Comparison of ENCODE assay signal across 8 cellular contexts in the genomic region with DNA sequence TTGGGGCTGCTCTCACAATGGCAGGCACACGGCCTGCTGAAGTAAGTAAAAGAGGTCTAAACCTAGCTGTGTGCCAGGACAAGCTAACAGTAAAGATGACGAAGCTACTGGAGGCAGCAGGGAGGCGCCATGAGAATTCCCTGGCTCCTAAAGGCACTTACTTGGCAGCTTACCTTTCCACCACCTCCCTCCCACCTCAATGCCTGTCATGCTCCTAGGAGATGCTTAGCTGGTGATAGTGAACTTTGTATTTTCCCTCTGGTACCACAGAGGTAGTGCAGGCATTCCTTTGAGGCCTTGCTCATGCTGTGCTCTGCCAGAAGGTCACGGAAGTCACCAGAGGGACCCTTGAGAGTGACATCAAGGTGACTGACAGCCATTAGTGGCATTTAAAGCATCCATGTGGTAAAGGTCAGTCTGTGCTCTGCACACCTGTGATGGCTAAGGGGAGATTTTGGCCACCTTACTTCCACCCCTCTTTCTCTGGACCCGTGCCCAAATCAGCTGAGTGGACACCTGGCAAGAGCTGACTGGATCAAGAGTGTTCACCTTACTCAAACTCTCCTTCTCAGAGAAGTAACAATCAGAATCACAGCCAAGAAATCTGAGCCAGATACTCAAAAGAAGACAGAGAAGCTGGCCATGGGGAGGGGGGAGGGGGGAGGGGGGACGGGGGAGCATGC. TPM values are rescaled to one million over a fixed set of nuclear protein-coding genes. Genes with fewer than 3 reads are reported as not detected.
DNase-seq lines count a peak whose midpoint lies in the region; ATAC-seq and TF ChIP-seq lines count a peak whose summit lies in the region.

No MANE protein-coding gene starts in this region.

- TF ChIP-seq EP300 in stomach (IDR thresholded peaks at IDR 0.05) = no peak

- 27 to 43% (median 38%) methylated on average over 6 of the region's 6 CpGs for WGBS in stomach, 5 donors

- intact Hi-C loops in stomach (cut with DNase I; ENCODE audit: low total_unique reads) = loop anchor here (5.0 to 10.0 kb wide), 2 partner anchors 73 to 75 kb away; a partner anchor contains a TSS

- H3K27me3 Mint-ChIP-seq in T-helper 2 cell treated with Interferon-gamma antibody and Interleukin-4, amounts not matched to agents 5 μg/mL and 100 μg/mL, for 36 hours (ENCODE audit: low read depth) = peaks cover 3% of the 10 kb centered on the region
- no peaks in the 10 kb centered on the region for H3K27me3 Mint-ChIP-seq in activated naive CD8-positive, alpha-beta T cell treated with anti-CD3 and anti-CD28 coated beads for 36 hours

- peaks cover 38% of the 10 kb centered on the region for H3K36me3 Mint-ChIP-seq in T-helper 2 cell treated with Interferon-gamma antibody and Interleukin-4, amounts not matched to agents 5 μg/mL and 100 μg/mL, for 36 hours (ENCODE audit: low read depth)
- H3K36me3 Mint-ChIP-seq in activated naive CD8-positive, alpha-beta T cell treated with anti-CD3 and anti-CD28 coated beads for 36 hours = peaks cover 38% of the 10 kb centered on the region

- H3K27ac Mint-ChIP-seq in T-helper 2 cell treated with Interferon-gamma antibody and Interleukin-4, amounts not matched to agents 5 μg/mL and 100 μg/mL, for 36 hours = peak overlapping the region; percentile 64
- H3K27ac Mint-ChIP-seq in activated naive CD8-positive, alpha-beta T cell treated with anti-CD3 and anti-CD28 coated beads for 36 hours = peak overlapping the region; percentile 80

- no peaks in the 10 kb centered on the region for H3K9me3 Mint-ChIP-seq in T-helper 2 cell treated with Interferon-gamma antibody and Interleukin-4, amounts not matched to agents 5 μg/mL and 100 μg/mL, for 36 hours
- no peaks in the 10 kb centered on the region for H3K9me3 Mint-ChIP-seq in activated naive CD8-positive, alpha-beta T cell treated with anti-CD3 and anti-CD28 coated beads for 36 hours

- H3K4me1 ChIP-seq in stomach = peaks cover 63 to 82% (median 71%) of the 10 kb centered on the region in 4 donors

- H3K36me3 ChIP-seq in stomach = peaks cover 0 to 7% (median 3%) of the 10 kb centered on the region in 4 donors

- no peaks in the 10 kb centered on the region for H3K27me3 ChIP-seq in stomach

- no peak for ATAC-seq in GM21717 (IDR thresholded peaks at IDR 0.05; ENCODE audit: unreplicated experiment)
- no peak for ATAC-seq in GM21825 (IDR thresholded peaks at IDR 0.05; ENCODE audit: unreplicated experiment)

- no peaks in the 10 kb centered on the region for H3K9me3 ChIP-seq in stomach

- no peak for TF ChIP-seq CTCF in stomach (IDR thresholded peaks at IDR 0.05)

- TF ChIP-seq POLR2A in stomach (IDR thresholded peaks at IDR 0.05) = no peak

- H3K4me3 ChIP-seq in stomach = peak overlapping the region in 2 of 4 donors; percentile 89

- peak overlapping the region; percentile 12 to 94 (median 90) for H3K27ac ChIP-seq in stomach

- DNase-seq in T-helper 2 cell treated with Interferon-gamma antibody and Interleukin-4, amounts not matched to agents 5 μg/mL and 100 μg/mL, for 36 hours (ENCODE audit: low spot score) = no peak
- DNase-seq in T-helper 2 cell = no peak
- no peak for DNase-seq in activated naive CD8-positive, alpha-beta T cell treated with anti-CD3 and anti-CD28 coated beads for 36 hours
- DNase-seq in islet precursor cell = peak; percentile 33
- no peak for DNase-seq in stomach
- no peak for DNase-seq in kidney glomerular epithelial cell (lab: John Stamatoyannopoulos, UW)

- peaks cover 63% of the 10 kb centered on the region for H3K4me1 Mint-ChIP-seq in T-helper 2 cell treated with Interferon-gamma antibody and Interleukin-4, amounts not matched to agents 5 μg/mL and 100 μg/mL, for 36 hours (ENCODE audit: low read depth)
- H3K4me1 Mint-ChIP-seq in activated naive CD8-positive, alpha-beta T cell treated with anti-CD3 and anti-CD28 coated beads for 36 hours = peaks cover 65% of the 10 kb centered on the region

- H3K4me3 Mint-ChIP-seq in T-helper 2 cell treated with Interferon-gamma antibody and Interleukin-4, amounts not matched to agents 5 μg/mL and 100 μg/mL, for 36 hours = peak overlapping the region; percentile 87
- H3K4me3 Mint-ChIP-seq in activated naive CD8-positive, alpha-beta T cell treated with anti-CD3 and anti-CD28 coated beads for 36 hours = peak overlapping the region; percentile 69

RNA-seq across cellular contexts. Expression of a gene that starts 3.0 kb away (rescaled TPM):
- total RNA-seq in activated naive CD8-positive, alpha-beta T cell treated with anti-CD3 and anti-CD28 coated beads for 36 hours = 100 to 1,000 TPM; 315 to 324 TPM
- 100 to 1,000 TPM in 2 of 5 donors, 10 to 100 TPM in 3; 33.0 to 280 (median 68.3) TPM for total RNA-seq in stomach
- polyA plus RNA-seq in stomach = 100 to 1,000 TPM; 135 to 283 (median 195) TPM
